ENCODE assay signal across 8 cellular contexts in the genomic region with DNA sequence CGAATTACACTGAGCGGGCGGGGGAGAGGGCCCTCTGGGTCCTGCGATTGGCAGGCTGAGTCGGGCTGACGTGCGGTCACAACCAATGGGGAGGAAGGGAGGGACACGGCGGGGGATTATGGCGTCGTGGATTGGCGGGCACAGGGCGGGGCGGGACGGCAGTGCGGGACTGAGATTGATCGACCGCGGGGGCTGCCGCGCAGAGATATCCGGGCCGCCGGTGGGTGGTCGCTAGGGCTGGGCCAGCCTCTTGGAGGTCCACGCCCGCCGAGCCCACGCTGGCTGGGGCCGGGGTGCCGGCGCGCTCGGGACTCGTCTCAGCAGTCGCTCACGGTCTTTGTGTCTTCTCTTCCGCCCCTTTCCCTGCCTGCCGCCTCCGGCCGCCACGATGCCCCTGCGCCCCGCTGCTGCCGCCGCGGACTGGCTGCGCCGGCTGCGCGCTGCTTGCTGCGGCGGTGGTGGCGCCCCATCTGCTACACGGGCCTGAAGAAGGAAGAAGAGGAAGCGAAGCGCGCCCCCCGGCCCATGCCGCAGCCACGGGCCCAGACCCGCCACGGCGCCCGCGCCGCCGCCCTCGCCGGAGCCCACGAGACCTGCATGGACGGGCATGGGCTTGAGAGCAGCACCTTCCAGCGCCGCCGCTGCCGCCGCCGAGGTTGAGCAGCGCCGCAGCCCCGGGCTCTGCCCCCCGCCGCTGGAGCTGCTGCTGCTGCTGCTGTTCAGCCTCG. TPM values are rescaled to one million over a fixed set of nuclear protein-coding genes. Genes with fewer than 3 reads are reported as not detected.
DNase-seq lines count a peak whose midpoint lies in the region; ATAC-seq, FAIRE-seq and TF ChIP-seq lines count a peak whose summit lies in the region.

A gene with protein sequence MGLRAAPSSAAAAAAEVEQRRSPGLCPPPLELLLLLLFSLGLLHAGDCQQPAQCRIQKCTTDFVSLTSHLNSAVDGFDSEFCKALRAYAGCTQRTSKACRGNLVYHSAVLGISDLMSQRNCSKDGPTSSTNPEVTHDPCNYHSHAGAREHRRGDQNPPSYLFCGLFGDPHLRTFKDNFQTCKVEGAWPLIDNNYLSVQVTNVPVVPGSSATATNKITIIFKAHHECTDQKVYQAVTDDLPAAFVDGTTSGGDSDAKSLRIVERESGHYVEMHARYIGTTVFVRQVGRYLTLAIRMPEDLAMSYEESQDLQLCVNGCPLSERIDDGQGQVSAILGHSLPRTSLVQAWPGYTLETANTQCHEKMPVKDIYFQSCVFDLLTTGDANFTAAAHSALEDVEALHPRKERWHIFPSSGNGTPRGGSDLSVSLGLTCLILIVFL (plus strand): TSS at position 200 of the 728 bp plus-strand sequence. CDS start 408 bp downstream, at position 608.

- H3K9me3 ChIP-seq in HepG2 (ENCODE audit: low read length) = no peaks in the 10 kb centered on the region

- FAIRE-seq in HepG2 (lab: Jason Lieb, UNC) = no peak

- intact Hi-C loops in HepG2 (cut with micrococcal nuclease; ENCODE audit: unreplicated experiment) = loop anchor here (2.0 to 10.0 kb wide), 4 partner anchors 155 to 1591 kb away; a partner anchor contains a TSS

- TF ChIP-seq EP300 in HepG2 (IDR thresholded peaks at IDR 0.05; ENCODE audit: low read depth in 2 of 2, low read length in 2 of 2) = no peak
- no peak for TF ChIP-seq EP300 in HepG2 (CRISPR knock-in tag; IDR thresholded peaks at IDR 0.05; ENCODE audit: borderline replicate concordance)

- H3K27me3 ChIP-seq in HepG2 (ENCODE audit: control insufficient read depth in 1 of 2, insufficient read depth in 2 of 2, low read length in 2 of 2) = peaks cover 0 to under 1% of the 10 kb centered on the region in 2 experiments; a peak in 1 of 5 replicates

- H3K4me1 ChIP-seq in HepG2 (ENCODE audit: insufficient read depth, low read length) = peaks cover 52% of the 10 kb centered on the region

- WGBS in HepG2 (ENCODE audit: low lambda C conversion rate) = 0% methylated on average over 3 of the region's 84 CpGs

- POLR2A ChIA-PET in HepG2 (lab: Yijun Ruan, JAX) = no interaction called here

- peak within 1 kb of the TSS; percentile 25 for H2AFZ ChIP-seq in HepG2 (ENCODE audit: low read length)

- ATAC-seq in GM19043 (IDR thresholded peaks at IDR 0.05; ENCODE audit: low read depth, unreplicated experiment) (peak; percentile 77), HG03354 (IDR thresholded peaks at IDR 0.05; ENCODE audit: poor library complexity, severe bottlenecking, unreplicated experiment) (peak; percentile 85), HepG2 (peak; percentile 88)

- peak; percentile 64 to 87; a peak in 3 of 4 replicates for TF ChIP-seq POLR2A in HepG2 (IDR thresholded peaks at IDR 0.05; ENCODE audit: insufficient read depth in 1 of 2, low read depth in 2 of 2, low read length in 2 of 2)

- H3K36me3 ChIP-seq in HepG2 (replicated peaks in 1 of 2; ENCODE audit: control insufficient read depth in 1 of 2, insufficient read depth in 2 of 2, low read length in 2 of 2) = no peaks in the 10 kb centered on the region

- H4K20me1 ChIP-seq in HepG2 (ENCODE audit: insufficient read depth, low read length) = peaks cover 8% of the 10 kb centered on the region; the same call in 1 of the 2 replicates

- DNase-seq in AG08396 (ENCODE audit: low spot score) (peak; percentile 96), NCI-H510A treated with DMSO at 0.1 percent for 48 hours (lab: John Stamatoyannopoulos, UW) (peak; percentile 78), dermis microvascular lymphatic vessel endothelial cell (ENCODE audit: low read depth in 2 of 2) (peak; percentile 95 to 99), HepG2 (ENCODE audit: low spot score) (peak; percentile 95)
- peak; percentile 91 to 94 for DNase-seq in activated CD4-positive, alpha-beta T cell treated with anti-CD3 and anti-CD28 coated beads, Interleukin-2, amount 50 U/mL, for 48 hours
- DNase-seq in stimulated activated CD4-positive, alpha-beta T cell treated with anti-CD3 and anti-CD28 coated beads, Interleukin-2, amount 100 ng/mL, for 48 hours = peak; percentile 83 to 84

- BruUV-seq in HepG2 (replicated peaks; lab: Mats Ljungman, UMichigan) = no TSS peak

- peaks cover 36% of the 10 kb centered on the region for H3K79me2 ChIP-seq in HepG2 (ENCODE audit: insufficient read depth, low read length)

- TF ChIP-seq CTCF in HepG2 (CRISPR knock-in tag; IDR thresholded peaks at IDR 0.05) = no peak

- H3K4me3 ChIP-seq in HepG2 (replicated peaks in 1 of 3; ENCODE audit: insufficient read depth in 1 of 3, low read depth in 2 of 3, low read length in 3 of 3) = peak within 1 kb of the TSS; percentile 78 to 91 (median 80)

- peak within 1 kb of the TSS; percentile 74 for H3K9ac ChIP-seq in HepG2 (ENCODE audit: insufficient read depth, low read depth, low read length)

- TF ChIP-seq RAD21 in HepG2 (CRISPR knock-in tag; IDR thresholded peaks at IDR 0.05) = peak; percentile 32; the same call in 1 of the 2 replicates

- in situ Hi-C loops in HepG2 (cut with HindIII; ENCODE audit: extremely low pct_ligation_motif_present, low pct_unique_long_range_greater_than_20kb) = loop anchor here (5.0 to 10.0 kb wide), 2 partner anchors 154 to 251 kb away; a partner anchor contains a TSS

- CTCF ChIA-PET in HepG2 (lab: Yijun Ruan, JAX; ENCODE audit: low intra/inter-chr PET ratio, low total read pairs) = no interaction called here

- peak within 1 kb of the TSS; percentile 78 for H3K27ac ChIP-seq in HepG2 (ENCODE audit: extremely low read length, insufficient read depth, low read length)

- peak within 1 kb of the TSS; percentile 85 for H3K4me2 ChIP-seq in HepG2 (ENCODE audit: low read depth, low read length)

TF ChIP-seq in HepG2, 621 proteins besides CTCF, POLR2A, EP300 and RAD21 (continues in another document):
- TF ChIP-seq MIER3 (CRISPR knock-in tag; IDR thresholded peaks at IDR 0.05; ENCODE audit: borderline replicate concordance) (no peak), TEAD3 (CRISPR knock-in tag; optimal IDR thresholded peaks at IDR 0.05; ENCODE audit: borderline replicate concordance) (no peak)
- TF ChIP-seq, protein P1, sequence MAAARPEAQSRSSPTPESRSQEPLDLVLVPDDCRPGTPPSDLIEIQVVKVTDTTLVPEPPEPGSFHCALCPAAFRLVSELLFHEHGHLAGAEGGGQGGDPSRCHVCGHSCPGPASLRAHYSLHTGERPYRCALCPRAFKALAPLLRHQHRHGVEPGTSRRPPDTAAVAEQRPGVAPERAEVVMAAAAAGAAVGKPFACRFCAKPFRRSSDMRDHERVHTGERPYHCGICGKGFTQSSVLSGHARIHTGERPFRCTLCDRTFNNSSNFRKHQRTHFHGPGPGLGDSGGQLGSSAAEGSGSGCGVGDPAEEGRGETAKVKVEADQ (CRISPR knock-in tag; IDR thresholded peaks at IDR 0.05; ENCODE audit: borderline replicate concordance) = 0 out of 2 replicates have a peak, but pooled peaks have one; percentile 42

RNA-seq across cellular contexts. Expression of the gene that starts here (rescaled TPM):
- 6.8 and 12.3 TPM in 2 replicates for total RNA-seq in dermis microvascular lymphatic vessel endothelial cell
- total RNA-seq in HepG2 (2016; rRNA removed; fragmentation: Illumina TruSeq; extraction: Trizol) = 2.3 and 3.8 TPM in 2 replicates
- 0.71 and 1.1 TPM in 2 replicates for total RNA-seq in HepG2 (2016; cell fraction: cytosol; rRNA removed; fragmentation: Illumina TruSeq; extraction: Trizol; ENCODE audit: low read depth)
- 2.2 and 3.7 TPM in 2 replicates for total RNA-seq in HepG2 (2016; cell fraction: insoluble cytoplasmic fraction; rRNA removed; fragmentation: Illumina TruSeq; extraction: Trizol)
- total RNA-seq in HepG2 (2016; cell fraction: membrane; rRNA removed; fragmentation: Illumina TruSeq; extraction: Trizol) = 2.7 and 3.1 TPM in 2 replicates
- total RNA-seq in HepG2 (2016; cell fraction: nucleus; rRNA removed; fragmentation: Illumina TruSeq; extraction: Trizol) = 9.8 and 10.0 TPM in 2 replicates
- 3.0 and 3.1 TPM in 2 replicates for polyA plus RNA-seq in HepG2 (2011; rRNA removed)
- 1.9 and 2.8 TPM in 2 replicates for polyA plus RNA-seq in HepG2 (2011; cell fraction: cytosol; rRNA removed)
- 6.0 and 6.6 TPM in 2 replicates for polyA plus RNA-seq in HepG2 (2011; cell fraction: nucleus; rRNA removed)
- polyA plus RNA-seq in HepG2 (2012) = 2.8 and 3.5 TPM in 2 replicates
- 0.46 and 0.47 TPM in 2 replicates for polyA plus RNA-seq in HepG2 (2016; cell fraction: cytosol; fragmentation: Illumina TruSeq; extraction: Trizol; ENCODE audit: low read depth)
- polyA plus RNA-seq in HepG2 (2016; cell fraction: insoluble cytoplasmic fraction; fragmentation: Illumina TruSeq; extraction: Trizol; ENCODE audit: low read depth) = 2.9 and 3.2 TPM in 2 replicates
- 1.5 and 1.8 TPM in 2 replicates for polyA plus RNA-seq in HepG2 (2016; cell fraction: membrane; fragmentation: Illumina TruSeq; extraction: Trizol; ENCODE audit: low read depth)
- polyA plus RNA-seq in HepG2 (2016; cell fraction: nucleus; fragmentation: Illumina TruSeq; extraction: Trizol; ENCODE audit: insufficient read depth, low read depth) = 6.7 TPM in 2 replicates
- 14.2 and 28.8 TPM in 2 replicates for polyA minus RNA-seq in HepG2 (2011; rRNA and poly(A)+ RNA removed; ENCODE audit: low replicate concordance)
- polyA minus RNA-seq in HepG2 (2011; cell fraction: cytosol; rRNA and poly(A)+ RNA removed) = 3.5 and 4.2 TPM in 2 replicates
- polyA minus RNA-seq in HepG2 (2011; cell fraction: nucleus; rRNA and poly(A)+ RNA removed) = 15.4 and 15.5 TPM in 2 replicates

Comparison
In these comparisons a context has a peak if more than half of its experiments do, and no peak if none do; other contexts are left out.
1. Peak in every context shown above with its lines: DNase-seq, ATAC-seq, H3K4me3 ChIP-seq and H3K27ac ChIP-seq.